ENCODE assay signal across 1 cellular context in genomic region chr22:36442506-36443197, GRCh38.
TF ChIP-seq lines count a peak whose summit lies in the region.

No MANE protein-coding gene starts in this region.

TF ChIP-seq in HEK293, 187 proteins besides CTCF, POLR2A, EP300 and RAD21:
- no peak for TF ChIP-seq ZNF830 (tag by site-specific recombination; IDR thresholded peaks at IDR 0.05; ENCODE audit: low read depth)
- TF ChIP-seq ZIC2 (tag by site-specific recombination; IDR thresholded peaks at IDR 0.05) = peak; percentile 35
- no peak for TF ChIP-seq ZNF747 (tag by site-specific recombination; IDR thresholded peaks at IDR 0.05)
- TF ChIP-seq KLF1 (tag by site-specific recombination; IDR thresholded peaks at IDR 0.05) = 0 out of 2 replicates have a peak, but pooled peaks have one; percentile 17
TF ChIP-seq in HEK293: peak in this region for 2.
